13 cellular contexts compared by ENCODE assay signal in genomic region chr14:103198429-103199140, GRCh38.
A peak's percentile ranks its signal among the peaks of the same experiment; 100 is the strongest.
DNase-seq lines count a peak whose midpoint lies in the region; ATAC-seq and TF ChIP-seq lines count a peak whose summit lies in the region.
"Had no signal": no experiment of that assay in that cellular context is flagged by ENCODE, and none has a peak within 500 bp of the region (broad histone marks: within the 10 kb centered on the region; RNA-seq: fewer than 3 reads in every experiment).

No MANE protein-coding gene starts in this region.

- POLR2A ChIA-PET in SK-N-SH (lab: Yijun Ruan, JAX): no interaction called here
- POLR2A ChIA-PET in activated CD8-positive, alpha-beta T cell treated with anti-CD3 and anti-CD28 coated beads, Interleukin-2, amount 10 ng/mL, durations not matched to agents 7 days and 5 days (lab: Charles Lee): no interaction called here

- H4K20me1 ChIP-seq in SK-N-SH (ENCODE audit: insufficient read depth): no peaks in the 10 kb centered on the region

- no peaks in the 10 kb centered on the region for H3K4me1 Mint-ChIP-seq in activated CD8-positive, alpha-beta T cell treated with anti-CD3 and anti-CD28 coated beads, Interleukin-2, amount 10 ng/mL, durations not matched to agents 7 days and 5 days (ENCODE audit: low read depth)
- H3K4me1 Mint-ChIP-seq: brain, immature natural killer cell had no signal

- ATAC-seq in SK-N-SH treated with all-trans-retinoic acid at 6 μM for 48 hours: no peak
- peak; percentile 46 for ATAC-seq in mucosa of descending colon
- no peak for ATAC-seq in activated CD8-positive, alpha-beta T cell treated with anti-CD3 and anti-CD28 coated beads, Interleukin-2, amount 10 ng/mL, durations not matched to agents 7 days and 5 days

- H3K4me3 Mint-ChIP-seq in activated CD8-positive, alpha-beta T cell treated with anti-CD3 and anti-CD28 coated beads, Interleukin-2, amount 10 ng/mL, durations not matched to agents 7 days and 5 days: no peak overlapping the region
- H3K4me3 Mint-ChIP-seq: brain, IgD-negative memory B cell, immature natural killer cell had no signal

- TF ChIP-seq CTCF in SK-N-SH (IDR thresholded peaks at IDR 0.05) (no peak), esophagus muscularis mucosa (IDR thresholded peaks at IDR 0.05) (no peak), mucosa of descending colon (IDR thresholded peaks at IDR 0.05) (no peak)

- H3K27ac ChIP-seq in SK-N-SH (ENCODE audit: low read depth in 2 of 2, low read length in 1 of 2) (no peak overlapping the region), esophagus muscularis mucosa (replicated peaks in 1 of 4) (peak overlapping the region; percentile 65 to 75 (median 68))

- TF ChIP-seq RAD21 in SK-N-SH (IDR thresholded peaks at IDR 0.05; ENCODE audit: low read length): no peak

- H3K4me1 ChIP-seq in SK-N-SH (ENCODE audit: control insufficient read depth in 1 of 2, insufficient read depth in 2 of 2, low read depth in 1 of 2, low read length in 1 of 2) (no peaks in the 10 kb centered on the region; a peak in 1 of 4 replicates), esophagus muscularis mucosa (peaks cover 0 to 17% (median 5%) of the 10 kb centered on the region in 4 donors), mucosa of descending colon (ENCODE audit: low read depth) (no peaks in the 10 kb centered on the region)

- DNase-seq in SK-N-SH (no peak), esophagus muscularis mucosa (ENCODE audit: extremely low spot score) (no peak), mucosa of descending colon (no peak), AML-193 (lab: John Stamatoyannopoulos, UW) (no peak), NCI-H2107 (lab: John Stamatoyannopoulos, UW) (no peak)
- DNase-seq in activated CD8-positive, alpha-beta T cell treated with anti-CD3 and anti-CD28 coated beads, Interleukin-2, amount 10 ng/mL, durations not matched to agents 7 days and 5 days: no peak
- DNase-seq in stimulated activated CD4-positive, alpha-beta T cell treated with anti-CD3 and anti-CD28 coated beads, Interleukin-4, amount 100 ng/mL, for 1 hour: no peak
- DNase-seq: 8988T, immature natural killer cell, NCI-H82 had no signal

- H3K4me3 ChIP-seq in SK-N-SH (ENCODE audit: low read depth in 2 of 2, low read length in 1 of 2) (no peak overlapping the region), esophagus muscularis mucosa (no peak overlapping the region), mucosa of descending colon (no peak overlapping the region)

- H3K27me3 ChIP-seq in SK-N-SH (ENCODE audit: insufficient read depth) (no peaks in the 10 kb centered on the region), esophagus muscularis mucosa (peaks cover 0 to 8% (median 0%) of the 10 kb centered on the region in 4 donors)

- no peak overlapping the region for H3K9ac ChIP-seq in SK-N-SH

- intact Hi-C loops in esophagus muscularis mucosa (cut with DNase I) (no loop called here), mucosa of descending colon (cut with DNase I, micrococcal nuclease) (no loop called here)

- no peak overlapping the region for H2AFZ ChIP-seq in SK-N-SH (ENCODE audit: low read depth)

- no peak overlapping the region for H3K27ac Mint-ChIP-seq in activated CD8-positive, alpha-beta T cell treated with anti-CD3 and anti-CD28 coated beads, Interleukin-2, amount 10 ng/mL, durations not matched to agents 7 days and 5 days
- H3K27ac Mint-ChIP-seq: IgD-negative memory B cell, immature natural killer cell had no signal

- no peaks in the 10 kb centered on the region for H3K79me2 ChIP-seq in SK-N-SH (ENCODE audit: insufficient read depth)

- H3K36me3 Mint-ChIP-seq in activated CD8-positive, alpha-beta T cell treated with anti-CD3 and anti-CD28 coated beads, Interleukin-2, amount 10 ng/mL, durations not matched to agents 7 days and 5 days (ENCODE audit: low read depth): no peaks in the 10 kb centered on the region
- H3K36me3 Mint-ChIP-seq: brain, immature natural killer cell had no signal

- peaks cover 3% of the 10 kb centered on the region for H3K9me3 Mint-ChIP-seq in activated CD8-positive, alpha-beta T cell treated with anti-CD3 and anti-CD28 coated beads, Interleukin-2, amount 10 ng/mL, durations not matched to agents 7 days and 5 days (ENCODE audit: insufficient read depth)

- TF ChIP-seq POLR2A in esophagus muscularis mucosa (IDR thresholded peaks at IDR 0.05; ENCODE audit: low read depth): no peak

- H3K36me3 ChIP-seq in SK-N-SH (replicated peaks in 1 of 2; ENCODE audit: control insufficient read depth in 1 of 2, insufficient read depth in 2 of 2, low read length in 1 of 2) (no peaks in the 10 kb centered on the region), esophagus muscularis mucosa (no peaks in the 10 kb centered on the region), mucosa of descending colon (ENCODE audit: low read depth) (no peaks in the 10 kb centered on the region)

- H3K27me3 Mint-ChIP-seq in activated CD8-positive, alpha-beta T cell treated with anti-CD3 and anti-CD28 coated beads, Interleukin-2, amount 10 ng/mL, durations not matched to agents 7 days and 5 days (ENCODE audit: low read depth): peaks cover 2% of the 10 kb centered on the region

- H3K9me3 ChIP-seq in SK-N-SH (no peaks in the 10 kb centered on the region), esophagus muscularis mucosa (no peaks in the 10 kb centered on the region), mucosa of descending colon (peaks cover 6% of the 10 kb centered on the region)

- TF ChIP-seq EP300 in SK-N-SH (IDR thresholded peaks at IDR 0.05; ENCODE audit: borderline replicate concordance in 1 of 2, low read depth in 1 of 2, low read length in 1 of 2) (no peak), esophagus muscularis mucosa (IDR thresholded peaks at IDR 0.05) (no peak)

- 58% methylated on average over 11 of the region's 11 CpGs for WGBS in SK-N-SH (ENCODE audit: low lambda C conversion rate)
- 62% methylated on average over 11 of the region's 11 CpGs for WGBS in esophagus muscularis mucosa

- H3K4me2 ChIP-seq in SK-N-SH: no peak overlapping the region

- no peaks in the 10 kb centered on the region for H3F3A ChIP-seq in SK-N-SH (replicated peaks; ENCODE audit: insufficient read depth)

- CTCF ChIA-PET in SK-N-SH (lab: Yijun Ruan, JAX): no interaction called here
- CTCF ChIA-PET in activated CD8-positive, alpha-beta T cell treated with anti-CD3 and anti-CD28 coated beads, Interleukin-2, amount 10 ng/mL, durations not matched to agents 7 days and 5 days (lab: Charles Lee): no interaction called here

- H3K9me2 ChIP-seq in SK-N-SH: no peaks in the 10 kb centered on the region

TF ChIP-seq in SK-N-SH, 30 proteins besides CTCF, POLR2A, EP300 and RAD21:
- TF ChIP-seq MEF2A (IDR thresholded peaks at IDR 0.05; ENCODE audit: borderline replicate concordance, low read depth) (no peak), ZBTB33 (IDR thresholded peaks at IDR 0.05; ENCODE audit: borderline replicate concordance, low read depth) (no peak), PBX3 (IDR thresholded peaks at IDR 0.05) (0 out of 2 replicates have a peak, but pooled peaks have one; percentile 5)

TF ChIP-seq in SK-N-SH treated with all-trans-retinoic acid at 6 μM for 48 hours, 23 proteins besides CTCF, POLR2A, EP300 and RAD21:
- TF ChIP-seq BACH2 (CRISPR knock-in tag; IDR thresholded peaks at IDR 0.05; ENCODE audit: borderline replicate concordance): no peak
- TF ChIP-seq RARB (CRISPR knock-in tag; IDR thresholded peaks at IDR 0.05): no peak
- no peak for TF ChIP-seq CREB5 (CRISPR knock-in tag; IDR thresholded peaks at IDR 0.05; ENCODE audit: low read depth)

Comparison
In these comparisons a context has a peak if more than half of its experiments do, and no peak if none do; other contexts are left out.
1. H3K27ac ChIP-seq: peak in esophagus muscularis mucosa (4 of 4); none in SK-N-SH (0 of 2).